Comparison of ENCODE assay signal across 9 cellular contexts in the genomic region with DNA sequence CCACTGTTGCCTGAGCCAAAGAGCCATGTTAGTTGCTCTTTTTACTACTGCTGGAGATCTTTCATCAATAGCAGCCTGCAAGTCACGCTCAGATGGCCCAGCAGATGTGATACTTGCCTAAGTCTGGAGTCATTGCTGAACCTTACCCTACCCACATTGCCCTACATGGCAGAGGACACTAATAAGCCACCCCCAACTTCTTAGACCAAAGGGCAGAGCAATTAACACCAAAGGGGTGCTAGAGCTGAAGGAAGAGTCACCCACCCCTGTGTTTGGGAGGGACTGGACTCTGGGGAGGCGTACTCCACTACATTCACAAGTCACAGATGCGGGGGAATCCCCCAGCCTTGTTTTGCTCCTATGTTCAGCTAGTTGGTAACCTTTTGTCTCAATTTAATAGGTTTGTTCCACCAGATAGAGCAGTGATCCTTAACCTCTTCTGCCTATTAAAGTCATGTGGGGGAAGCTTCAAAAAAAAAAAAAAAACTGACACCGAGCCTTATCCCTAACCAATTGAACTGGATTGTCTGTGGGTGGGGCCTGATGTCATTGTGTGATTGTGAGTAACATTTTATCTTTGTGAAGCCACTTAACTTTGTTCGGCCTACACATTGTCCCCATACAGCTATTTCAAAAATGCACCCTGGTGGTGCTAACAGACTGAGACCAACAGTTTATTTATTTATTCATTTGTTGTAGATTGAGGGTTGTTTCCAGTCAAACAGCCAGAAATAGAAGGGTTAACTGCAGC. TPM values are rescaled to one million over a fixed set of nuclear protein-coding genes. Genes with fewer than 3 reads are reported as not detected.
DNase-seq lines count a peak whose midpoint lies in the region; ATAC-seq and TF ChIP-seq lines count a peak whose summit lies in the region.
"Had no signal": no experiment of that assay in that cellular context is flagged by ENCODE, and none has a peak within 500 bp of the region (broad histone marks: within the 10 kb centered on the region; RNA-seq: fewer than 3 reads in every experiment).

No MANE protein-coding gene starts in this region.

- CTCF ChIA-PET in Panc1 (lab: Charles Lee): interaction anchor here (0.6 to 0.7 kb wide), 4 partner anchors 50 to 717 kb away, joined by 3 to 5 read pairs (median 4); no protein-coding TSS in a partner anchor

- POLR2A ChIA-PET in Panc1 (lab: Charles Lee): interaction anchor here (0.6 to 1.2 kb wide), 2 partner anchors 8 to 487 kb away, joined by 3 to 4 read pairs; no protein-coding TSS in a partner anchor

- ATAC-seq in GM18873 (IDR thresholded peaks at IDR 0.05; ENCODE audit: low FRiP score, unreplicated experiment): peak; percentile 59
- peak; percentile 63 for ATAC-seq in HG02759 (IDR thresholded peaks at IDR 0.05; ENCODE audit: unreplicated experiment)
- ATAC-seq in Panc1: no peak
- ATAC-seq in sciatic nerve: peak; percentile 14

- peaks cover 71% of the 10 kb centered on the region for H3K4me1 ChIP-seq in Panc1 (ENCODE audit: control insufficient read depth, insufficient read depth, low read length)
- peaks cover 15% of the 10 kb centered on the region for H3K4me1 ChIP-seq in HAP-1

- H3K9me3 ChIP-seq in Panc1 (ENCODE audit: control insufficient read depth, insufficient read depth, low read depth, low read length): no peaks in the 10 kb centered on the region
- no peaks in the 10 kb centered on the region for H3K9me3 ChIP-seq in HAP-1

- H3K27me3 ChIP-seq in Panc1 (ENCODE audit: control insufficient read depth, insufficient read depth, low read length) (no peaks in the 10 kb centered on the region), HAP-1 (ENCODE audit: low read depth) (no peaks in the 10 kb centered on the region)

- DNase-seq in Panc1 (ENCODE audit: low read depth, low spot score) (no peak), sciatic nerve (ENCODE audit: low spot score) (no peak), H4 (ENCODE audit: low spot score) (no peak), posterior cingulate gyrus (no peak), HAP-1 (ENCODE audit: low spot score in 2 of 2) (no peak), HuH-7.5 (ENCODE audit: low spot score) (no peak)
- DNase-seq: NCI-H748 treated with DMSO at 0.1 percent for 48 hours had no signal

- intact Hi-C loops in Panc1 (cut with micrococcal nuclease; ENCODE audit: unreplicated experiment) (no loop called here), sciatic nerve (cut with DNase I) (no loop called here), posterior cingulate gyrus (cut with DNase I) (no loop called here)

- no peak for TF ChIP-seq CTCF in Panc1 (IDR thresholded peaks at IDR 0.05)

- H3K27ac ChIP-seq in Panc1 (ENCODE audit: low read length): peak overlapping the region; percentile 90

- no TSS peak for BruUV-seq in Panc1 (replicated peaks; lab: Mats Ljungman, UMichigan)

- H3K4me3 ChIP-seq in Panc1 (ENCODE audit: low read depth in 2 of 2, low read length in 2 of 2): no peak overlapping the region
- H3K4me3 ChIP-seq in HAP-1: no peak overlapping the region

- in situ Hi-C loops in Panc1 (cut with HindIII; ENCODE audit: low pct_unique_long_range_greater_than_20kb, low sequenced_read_pairs): loop anchor here (25.0 kb wide), 2 partner anchors 456 to 731 kb away; no protein-coding TSS in a partner anchor
- in situ Hi-C loops in HAP-1 (cut with MboI; ENCODE audit: low sequenced_read_pairs): loop anchor here (25.0 kb wide), 3 partner anchors 331 to 706 kb away; no protein-coding TSS in a partner anchor

- H3K36me3 ChIP-seq in Panc1 (ENCODE audit: control insufficient read depth, insufficient read depth, low read length): no peaks in the 10 kb centered on the region
- H3K36me3 ChIP-seq in HAP-1 (replicated peaks): no peaks in the 10 kb centered on the region

RNA-seq across cellular contexts. Expression of a gene that starts 13.1 kb away (rescaled TPM):
- total RNA-seq in Panc1 (2021; ENCODE audit: unreplicated experiment) (263 TPM), sciatic nerve (92.4 TPM)
- 316 TPM for polyA plus RNA-seq in Panc1 (2012; ENCODE audit: insufficient read length)
- 86.8 and 91.3 TPM in 2 replicates for total RNA-seq in H4 (2014; rRNA removed; shearing (Covaris generic))

RNA-seq across cellular contexts. Expression of a gene that starts 23.9 kb away (rescaled TPM):
- total RNA-seq in Panc1 (2021; ENCODE audit: unreplicated experiment) (65.0 TPM), sciatic nerve (141 TPM)
- polyA plus RNA-seq in Panc1 (2012; ENCODE audit: insufficient read length): 30.9 TPM
- total RNA-seq in H4 (2014; rRNA removed; shearing (Covaris generic)): 15.2 and 27.0 TPM in 2 replicates
